In genomic region chr5:169116961-169117461, GRCh38 we compare ENCODE assay signal across 14 cellular contexts.
DNase-seq lines count a peak whose midpoint lies in the region; ATAC-seq, FAIRE-seq and TF ChIP-seq lines count a peak whose summit lies in the region.
"Had no signal": no experiment of that assay in that cellular context is flagged by ENCODE, and none has a peak within 500 bp of the region (broad histone marks: within the 10 kb centered on the region; RNA-seq: fewer than 3 reads in every experiment).

No MANE protein-coding gene starts in this region.

- H3K27me3 ChIP-seq in endothelial cell of umbilical vein (ENCODE audit: control insufficient read depth in 2 of 2, insufficient read depth in 2 of 2, low read length in 2 of 2), result no peaks in the 10 kb centered on the region

- TF ChIP-seq CTCF in AG10803 (conservative IDR thresholded peaks at IDR 0.05; ENCODE audit: low read length) (peak; percentile 13), LNCaP clone FGC (IDR thresholded peaks at IDR 0.05; ENCODE audit: control insufficient read depth, extremely low read depth, insufficient read depth) (0 out of 2 replicates have a peak, but pooled peaks have one; percentile 23), endothelial cell of umbilical vein (IDR thresholded peaks at IDR 0.05; ENCODE audit: extremely low read depth in 1 of 2, insufficient read depth in 1 of 2, low read depth in 1 of 2, low read length in 2 of 2) (no peak), mucosa of descending colon (IDR thresholded peaks at IDR 0.05) (no peak)

- H3K36me3 ChIP-seq in endothelial cell of umbilical vein (ENCODE audit: control insufficient read depth in 2 of 2, extremely low read depth in 1 of 2, insufficient read depth in 2 of 2, low read length in 2 of 2), result no peaks in the 10 kb centered on the region
- H3K36me3 ChIP-seq in mucosa of descending colon (ENCODE audit: low read depth), result no peaks in the 10 kb centered on the region

- H4K20me1 ChIP-seq in endothelial cell of umbilical vein (replicated peaks; ENCODE audit: control insufficient read depth, extremely low read depth, insufficient read depth, low read length), result no peaks in the 10 kb centered on the region

- no peak overlapping the region for H3K9ac ChIP-seq in endothelial cell of umbilical vein (replicated peaks; ENCODE audit: extremely low read depth, insufficient read depth, low read length)

- TF ChIP-seq POLR2A in endothelial cell of umbilical vein (IDR thresholded peaks at IDR 0.05; ENCODE audit: low read depth, low read length), result no peak

- no peaks in the 10 kb centered on the region for H3K79me2 ChIP-seq in endothelial cell of umbilical vein (ENCODE audit: control insufficient read depth, insufficient read depth, low read length)

- H3K9me3 ChIP-seq in endothelial cell of umbilical vein (replicated peaks; ENCODE audit: control insufficient read depth, insufficient read depth, low read length) (no peaks in the 10 kb centered on the region), mucosa of descending colon (no peaks in the 10 kb centered on the region)

- DNase-seq in AG10803 (ENCODE audit: low read depth) (peak; percentile 23), LNCaP clone FGC (ENCODE audit: low read depth) (no peak), endothelial cell of umbilical vein (ENCODE audit: low read depth, low spot score) (peak; percentile 14), mucosa of descending colon (no peak), NCI-H1048 (lab: John Stamatoyannopoulos, UW) (no peak), cerebellum (ENCODE audit: low spot score) (no peak)
- DNase-seq: activated CD4-positive, alpha-beta memory T cell treated with anti-CD3 and anti-CD28 coated beads for 36 hours; activated naive CD4-positive, alpha-beta T cell; GDM1; NCI-H1436; NCI-H748 treated with DMSO at 0.1 percent for 48 hours; T-helper 1 cell had no signal

- ATAC-seq in mucosa of descending colon (peak; percentile 30), HG02884 (IDR thresholded peaks at IDR 0.05; ENCODE audit: unreplicated experiment) (no peak), HG03354 (IDR thresholded peaks at IDR 0.05; ENCODE audit: poor library complexity, severe bottlenecking, unreplicated experiment) (no peak)

- no peak overlapping the region for H3K27ac ChIP-seq in endothelial cell of umbilical vein (ENCODE audit: insufficient read depth, low read depth, low read length)

- H3K4me2 ChIP-seq in endothelial cell of umbilical vein (ENCODE audit: insufficient read depth, low read length), result no peak overlapping the region

- no TSS peak for BruUV-seq in endothelial cell of umbilical vein (replicated peaks; lab: Mats Ljungman, UMichigan)

- POLR2A ChIA-PET in endothelial cell of umbilical vein (lab: Charles Lee), result interaction anchor here (0.7 kb wide), 1 partner anchor 1237 kb away, joined by 5 read pairs; no protein-coding TSS in a partner anchor

- intact Hi-C loops in endothelial cell of umbilical vein (cut with micrococcal nuclease) (loop anchor here (1.0 to 5.0 kb wide), 2 partner anchors 185 to 464 kb away; partner anchors contain the start of gene SLIT3), mucosa of descending colon (cut with DNase I, micrococcal nuclease) (no loop called here)

- FAIRE-seq in endothelial cell of umbilical vein (lab: Jason Lieb, UNC), result no peak

- no peak overlapping the region for H2AFZ ChIP-seq in endothelial cell of umbilical vein (ENCODE audit: low read depth, low read length)

- H3K9me1 ChIP-seq in endothelial cell of umbilical vein (replicated peaks; ENCODE audit: control insufficient read depth, extremely low read depth, insufficient read depth, low read length), result no peaks in the 10 kb centered on the region

- H3K4me3 ChIP-seq in AG10803 (ENCODE audit: low read length), result no peak overlapping the region
- H3K4me3 ChIP-seq in LNCaP clone FGC (ENCODE audit: low read depth, low read length), result no peak overlapping the region
- no peak overlapping the region for H3K4me3 ChIP-seq in endothelial cell of umbilical vein (replicated peaks in 1 of 3; ENCODE audit: insufficient read depth in 1 of 3, low read depth in 1 of 3, low read length in 3 of 3)
- H3K4me3 ChIP-seq in mucosa of descending colon, result no peak overlapping the region

- CTCF ChIA-PET in endothelial cell of umbilical vein (lab: Charles Lee), result interaction anchor here (0.7 kb wide), 1 partner anchor 9 kb away, joined by 3 read pairs; no protein-coding TSS in a partner anchor

- dilution Hi-C loops in endothelial cell of umbilical vein (cut with MboI; ENCODE audit: extremely low pct_ligation_motif_present, low sequenced_read_pairs), result no loop called here

- no peaks in the 10 kb centered on the region for H3K4me1 ChIP-seq in endothelial cell of umbilical vein (ENCODE audit: control insufficient read depth, extremely low read depth, insufficient read depth, low read length)
- H3K4me1 ChIP-seq in mucosa of descending colon (ENCODE audit: low read depth), result no peaks in the 10 kb centered on the region

TF ChIP-seq in endothelial cell of umbilical vein, 7 proteins besides CTCF, POLR2A, EP300 and RAD21:
- TF ChIP-seq EZH2 (IDR thresholded peaks at IDR 0.05; ENCODE audit: borderline replicate concordance, low read depth, low read length, severe bottlenecking), result no peak
- no peak for TF ChIP-seq JUN (IDR thresholded peaks at IDR 0.05; ENCODE audit: borderline replicate concordance, insufficient read depth, insufficient read length, low read depth)
- no peak for TF ChIP-seq GATA2 (IDR thresholded peaks at IDR 0.05; ENCODE audit: insufficient read depth, insufficient read length, low read depth, low read length)
- TF ChIP-seq MYC (IDR thresholded peaks at IDR 0.05; ENCODE audit: low read depth, low read length), result no peak
- TF ChIP-seq, protein P1, sequence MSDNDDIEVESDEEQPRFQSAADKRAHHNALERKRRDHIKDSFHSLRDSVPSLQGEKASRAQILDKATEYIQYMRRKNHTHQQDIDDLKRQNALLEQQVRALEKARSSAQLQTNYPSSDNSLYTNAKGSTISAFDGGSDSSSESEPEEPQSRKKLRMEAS (IDR thresholded peaks at IDR 0.05; ENCODE audit: insufficient read depth, insufficient read length), result no peak
- TF ChIP-seq POLR2AphosphoS5 (IDR thresholded peaks at IDR 0.05; ENCODE audit: insufficient read depth, low read depth, low read length), result no peak
- no peak for TF ChIP-seq FOS (IDR thresholded peaks at IDR 0.05; ENCODE audit: borderline replicate concordance, insufficient read depth, low read length)

Comparison
In these comparisons a context has a peak if more than half of its experiments do, and no peak if none do; other contexts are left out.
1. DNase-seq: peak in AG10803 (single experiment) and endothelial cell of umbilical vein (single experiment); none in LNCaP clone FGC (single experiment), mucosa of descending colon (0 of 3), NCI-H1048 (single experiment) and cerebellum (single experiment).
2. CTCF ChIP-seq: peak in AG10803 (single experiment) and LNCaP clone FGC (single experiment); none in endothelial cell of umbilical vein (0 of 2) and mucosa of descending colon (single experiment).